Comparison of ENCODE assay signal across 8 cellular contexts in the genomic region with DNA sequence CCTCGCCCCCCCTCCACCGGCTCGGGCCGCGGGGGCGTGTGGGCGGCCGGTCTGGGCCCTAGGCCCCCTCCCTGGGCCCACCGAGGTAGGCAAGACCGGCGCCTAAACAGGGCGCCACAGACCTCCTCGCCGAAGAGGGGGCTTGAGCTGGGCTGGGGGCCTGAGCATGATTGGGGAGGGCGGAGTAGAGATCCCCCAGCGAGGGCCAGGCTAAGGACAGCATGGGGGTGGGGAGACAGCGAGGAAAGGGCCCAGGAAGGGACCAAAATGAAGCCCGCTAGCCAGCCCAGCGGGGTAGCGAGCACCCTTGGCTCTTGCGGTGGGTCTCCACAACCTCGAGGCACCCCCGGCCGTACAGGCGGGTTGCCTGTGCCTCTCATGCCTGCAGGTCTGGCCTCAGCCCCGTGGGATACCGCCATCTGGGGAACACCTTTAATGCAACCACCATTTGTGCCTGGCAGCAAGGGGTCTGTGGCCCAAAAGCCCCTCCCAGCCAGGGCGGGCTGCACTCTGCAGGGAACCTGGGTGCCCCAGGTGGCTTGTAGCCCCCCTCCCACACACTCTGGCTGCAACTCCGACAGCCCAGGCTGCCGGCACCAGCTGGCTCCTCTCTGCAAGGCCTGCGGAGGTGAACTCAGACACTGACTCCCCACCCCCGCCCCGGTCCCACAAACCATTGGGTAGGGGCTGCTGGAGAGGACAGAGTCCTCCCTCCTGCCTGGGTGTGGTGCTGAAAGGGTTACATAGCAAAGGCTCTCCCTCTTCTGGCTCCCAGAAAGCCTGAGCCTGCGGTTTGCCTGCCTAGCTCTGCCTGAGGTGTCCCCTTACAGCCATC.
DNase-seq lines count a peak whose midpoint lies in the region; ATAC-seq and TF ChIP-seq lines count a peak whose summit lies in the region.

No MANE protein-coding gene starts in this region.

- no peak overlapping the region for H2AFZ ChIP-seq in SK-N-SH (ENCODE audit: low read depth)

- intact Hi-C loops in sciatic nerve (cut with DNase I) (no loop called here), mucosa of descending colon (cut with DNase I, micrococcal nuclease) (no loop called here)

- TF ChIP-seq CTCF in GM10266 (IDR thresholded peaks at IDR 0.05; ENCODE audit: control insufficient read depth, insufficient read depth, low read depth, missing control alignments), result no peak
- TF ChIP-seq CTCF in SK-N-SH (IDR thresholded peaks at IDR 0.05), result no peak
- no peak for TF ChIP-seq CTCF in mucosa of descending colon (IDR thresholded peaks at IDR 0.05)

- peaks cover 4% of the 10 kb centered on the region for H3K27me3 Mint-ChIP-seq in activated naive CD4-positive, alpha-beta T cell treated with anti-CD3 and anti-CD28 coated beads, Interleukin-2, amount 10 ng/mL, durations not matched to agents 7 days and 5 days

- H3K36me3 Mint-ChIP-seq in activated naive CD4-positive, alpha-beta T cell treated with anti-CD3 and anti-CD28 coated beads, Interleukin-2, amount 10 ng/mL, durations not matched to agents 7 days and 5 days, result no peaks in the 10 kb centered on the region

- DNase-seq in GM10266 (ENCODE audit: extremely low spot score) (peak; percentile 35), SK-N-SH (peak; percentile 62), iPS DF 19.7 (ENCODE audit: low read depth, low spot score) (peak; percentile 70), sciatic nerve (ENCODE audit: low spot score) (peak; percentile 52), mucosa of descending colon (no peak)
- DNase-seq in activated naive CD4-positive, alpha-beta T cell treated with anti-CD3 and anti-CD28 coated beads, Interleukin-2, amount 10 ng/mL, durations not matched to agents 7 days and 5 days, result no peak

- no peaks in the 10 kb centered on the region for H3K36me3 ChIP-seq in SK-N-SH (replicated peaks in 1 of 2; ENCODE audit: control insufficient read depth in 1 of 2, insufficient read depth in 2 of 2, low read length in 1 of 2)
- H3K36me3 ChIP-seq in mucosa of descending colon (ENCODE audit: low read depth), result no peaks in the 10 kb centered on the region

- 0 out of 2 replicates have a peak, but pooled peaks cover 7% of the 10 kb centered on the region for H4K20me1 ChIP-seq in SK-N-SH (ENCODE audit: insufficient read depth)

- no peaks in the 10 kb centered on the region for H3K9me2 ChIP-seq in SK-N-SH

- WGBS in SK-N-SH (ENCODE audit: low lambda C conversion rate), result 47% methylated on average over 21 of the region's 34 CpGs

- H3K79me2 ChIP-seq in SK-N-SH (ENCODE audit: insufficient read depth), result no peaks in the 10 kb centered on the region

- H3K27me3 ChIP-seq in SK-N-SH (ENCODE audit: insufficient read depth), result peaks cover 47% of the 10 kb centered on the region

- no peak for TF ChIP-seq EP300 in SK-N-SH (IDR thresholded peaks at IDR 0.05; ENCODE audit: borderline replicate concordance in 1 of 2, low read depth in 1 of 2, low read length in 1 of 2)

- peaks cover 4% of the 10 kb centered on the region for H3K4me1 Mint-ChIP-seq in activated naive CD4-positive, alpha-beta T cell treated with anti-CD3 and anti-CD28 coated beads, Interleukin-2, amount 10 ng/mL, durations not matched to agents 7 days and 5 days

- H3K4me3 Mint-ChIP-seq in activated naive CD4-positive, alpha-beta T cell treated with anti-CD3 and anti-CD28 coated beads, Interleukin-2, amount 10 ng/mL, durations not matched to agents 7 days and 5 days, result no peak overlapping the region

- ATAC-seq in sciatic nerve (peak; percentile 9), GM21619 (IDR thresholded peaks at IDR 0.05; ENCODE audit: unreplicated experiment) (no peak), GM19328 (IDR thresholded peaks at IDR 0.05; ENCODE audit: unreplicated experiment) (no peak), mucosa of descending colon (no peak)

- H3K9ac ChIP-seq in SK-N-SH, result no peak overlapping the region

- CTCF ChIA-PET in SK-N-SH (lab: Yijun Ruan, JAX), result interaction anchor here (0.6 to 7.8 kb wide), 8 partner anchors 8 to 117 kb away, joined by 3 to 69 read pairs (median 4); no protein-coding TSS in a partner anchor
- CTCF ChIA-PET in activated naive CD4-positive, alpha-beta T cell treated with anti-CD3 and anti-CD28 coated beads, Interleukin-2, amount 10 ng/mL, durations not matched to agents 7 days and 5 days (lab: Charles Lee), result no interaction called here

- H3K27ac ChIP-seq in SK-N-SH (ENCODE audit: low read depth in 2 of 2, low read length in 1 of 2), result no peak overlapping the region

- H3K27ac Mint-ChIP-seq in activated naive CD4-positive, alpha-beta T cell treated with anti-CD3 and anti-CD28 coated beads, Interleukin-2, amount 10 ng/mL, durations not matched to agents 7 days and 5 days, result no peak overlapping the region

- H3K9me3 ChIP-seq in SK-N-SH (no peaks in the 10 kb centered on the region), mucosa of descending colon (no peaks in the 10 kb centered on the region)

- no peaks in the 10 kb centered on the region for H3F3A ChIP-seq in SK-N-SH (replicated peaks; ENCODE audit: insufficient read depth)

- H3K4me3 ChIP-seq in SK-N-SH (ENCODE audit: low read depth in 2 of 2, low read length in 1 of 2) (peak overlapping the region; percentile 16 to 47; a peak in 3 of 4 replicates), mucosa of descending colon (no peak overlapping the region)

- H3K9me3 Mint-ChIP-seq in activated naive CD4-positive, alpha-beta T cell treated with anti-CD3 and anti-CD28 coated beads, Interleukin-2, amount 10 ng/mL, durations not matched to agents 7 days and 5 days, result no peaks in the 10 kb centered on the region

- POLR2A ChIA-PET in SK-N-SH (lab: Yijun Ruan, JAX), result interaction anchor here (1.3 kb wide), 1 partner anchor 11 kb away, joined by 4 read pairs; no protein-coding TSS in a partner anchor

- TF ChIP-seq RAD21 in SK-N-SH (IDR thresholded peaks at IDR 0.05; ENCODE audit: low read length), result no peak

- peak overlapping the region; percentile 75; the same call in 1 of the 2 replicates for H3K4me2 ChIP-seq in SK-N-SH

- H3K4me1 ChIP-seq in SK-N-SH (ENCODE audit: control insufficient read depth in 1 of 2, insufficient read depth in 2 of 2, low read depth in 1 of 2, low read length in 1 of 2) (peaks cover 0 to 43% of the 10 kb centered on the region in 2 experiments; a peak in 1 of 4 replicates), mucosa of descending colon (ENCODE audit: low read depth) (peaks cover 10% of the 10 kb centered on the region)

TF ChIP-seq in SK-N-SH, 30 proteins besides CTCF, POLR2A, EP300 and RAD21:
- no peak for TF ChIP-seq SIN3A (IDR thresholded peaks at IDR 0.05; ENCODE audit: borderline replicate concordance, low read depth, low read length)
- no peak for TF ChIP-seq FOSL2 (IDR thresholded peaks at IDR 0.05; ENCODE audit: borderline replicate concordance, low read depth)
- TF ChIP-seq, protein P1, sequence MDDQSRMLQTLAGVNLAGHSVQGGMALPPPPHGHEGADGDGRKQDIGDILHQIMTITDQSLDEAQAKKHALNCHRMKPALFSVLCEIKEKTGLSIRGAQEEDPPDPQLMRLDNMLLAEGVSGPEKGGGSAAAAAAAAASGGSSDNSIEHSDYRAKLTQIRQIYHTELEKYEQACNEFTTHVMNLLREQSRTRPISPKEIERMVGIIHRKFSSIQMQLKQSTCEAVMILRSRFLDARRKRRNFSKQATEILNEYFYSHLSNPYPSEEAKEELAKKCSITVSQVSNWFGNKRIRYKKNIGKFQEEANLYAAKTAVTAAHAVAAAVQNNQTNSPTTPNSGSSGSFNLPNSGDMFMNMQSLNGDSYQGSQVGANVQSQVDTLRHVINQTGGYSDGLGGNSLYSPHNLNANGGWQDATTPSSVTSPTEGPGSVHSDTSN (IDR thresholded peaks at IDR 0.05), result no peak
- TF ChIP-seq GATA2 (CRISPR knock-in tag; IDR thresholded peaks at IDR 0.05), result no peak
- TF ChIP-seq, protein P2, sequence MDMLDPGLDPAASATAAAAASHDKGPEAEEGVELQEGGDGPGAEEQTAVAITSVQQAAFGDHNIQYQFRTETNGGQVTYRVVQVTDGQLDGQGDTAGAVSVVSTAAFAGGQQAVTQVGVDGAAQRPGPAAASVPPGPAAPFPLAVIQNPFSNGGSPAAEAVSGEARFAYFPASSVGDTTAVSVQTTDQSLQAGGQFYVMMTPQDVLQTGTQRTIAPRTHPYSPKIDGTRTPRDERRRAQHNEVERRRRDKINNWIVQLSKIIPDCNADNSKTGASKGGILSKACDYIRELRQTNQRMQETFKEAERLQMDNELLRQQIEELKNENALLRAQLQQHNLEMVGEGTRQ (IDR thresholded peaks at IDR 0.05; ENCODE audit: borderline replicate concordance, low read depth, low read length), result no peak
- no peak for TF ChIP-seq FOXM1 (IDR thresholded peaks at IDR 0.05; ENCODE audit: low read depth)
- TF ChIP-seq TAF1 (IDR thresholded peaks at IDR 0.05; ENCODE audit: borderline replicate concordance, low read depth, low read length), result no peak

Comparison
In these comparisons a context has a peak if more than half of its experiments do, and no peak if none do; other contexts are left out.
1. DNase-seq: peak in GM10266 (single experiment), SK-N-SH (single experiment), iPS DF 19.7 (single experiment) and sciatic nerve (single experiment); none in mucosa of descending colon (0 of 3) and activated naive CD4-positive, alpha-beta T cell treated with anti-CD3 and anti-CD28 coated beads, Interleukin-2, amount 10 ng/mL, durations not matched to agents 7 days and 5 days (single experiment).